ENCODE assay signal across 26 cellular contexts in the genomic region with DNA sequence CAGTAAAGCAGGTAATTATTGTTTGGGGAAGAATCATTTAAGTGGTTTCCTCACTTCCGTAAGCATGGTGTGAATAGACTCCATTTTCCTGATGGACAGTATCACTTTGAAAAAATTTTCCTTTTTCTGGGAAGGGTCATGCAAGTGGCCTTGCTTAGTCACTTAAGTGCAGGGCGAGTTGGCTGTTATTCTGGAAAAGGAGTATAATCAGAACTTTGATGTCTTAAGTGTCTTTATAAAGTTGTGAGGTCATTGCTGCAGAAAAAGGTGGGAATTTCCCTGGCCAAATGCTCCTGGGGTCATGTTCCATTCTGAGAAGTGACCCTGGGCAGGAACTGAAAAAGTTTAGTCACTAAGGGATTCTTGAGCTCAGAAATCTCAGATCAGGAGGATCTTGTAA.
DNase-seq lines count a peak whose midpoint lies in the region; ATAC-seq, FAIRE-seq and TF ChIP-seq lines count a peak whose summit lies in the region.
"Had no signal": no experiment of that assay in that cellular context is flagged by ENCODE, and none has a peak within 500 bp of the region (broad histone marks: within the 10 kb centered on the region; RNA-seq: fewer than 3 reads in every experiment).

No MANE protein-coding gene starts in this region.

- H3K27me3 Mint-ChIP-seq in astrocyte (ENCODE audit: low read depth, unreplicated experiment) (peaks cover 3% of the 10 kb centered on the region), MCF 10A (ENCODE audit: insufficient read depth, unreplicated experiment) (no peaks in the 10 kb centered on the region)

- no peaks in the 10 kb centered on the region for H3K4me1 Mint-ChIP-seq in astrocyte (ENCODE audit: low read depth, unreplicated experiment)
- H3K4me1 Mint-ChIP-seq in MCF 10A (ENCODE audit: insufficient read depth, unreplicated experiment): no peaks in the 10 kb centered on the region
- H3K4me1 Mint-ChIP-seq: CD14-positive monocyte; CD8-positive, alpha-beta memory T cell had no signal

- no peaks in the 10 kb centered on the region for H3K79me2 ChIP-seq in HCT116 (ENCODE audit: insufficient read depth, low read length)
- no peaks in the 10 kb centered on the region for H3K79me2 ChIP-seq in astrocyte (ENCODE audit: insufficient read depth, low read length)

- no peaks in the 10 kb centered on the region for H3K9me3 ChIP-seq in HCT116 (ENCODE audit: control insufficient read depth in 1 of 2, insufficient read depth in 1 of 2, low read depth in 1 of 2, low read length in 2 of 2)
- no peaks in the 10 kb centered on the region for H3K9me3 ChIP-seq in astrocyte (ENCODE audit: insufficient read depth, low read depth, low read length)
- H3K9me3 ChIP-seq in esophagus muscularis mucosa: no peaks in the 10 kb centered on the region
- peaks cover 0 to 8% (median 0%) of the 10 kb centered on the region in 8 donors for H3K9me3 ChIP-seq in spleen
- H3K9me3 ChIP-seq: A549, BE2C, HAP-1 had no signal

- H3K4me3 Mint-ChIP-seq in astrocyte (ENCODE audit: unreplicated experiment) (no peak overlapping the region), MCF 10A (ENCODE audit: unreplicated experiment) (no peak overlapping the region)
- H3K4me3 Mint-ChIP-seq: CD14-positive monocyte; CD4-positive, alpha-beta T cell; CD8-positive, alpha-beta memory T cell had no signal

- DNase-seq in HCT116 (ENCODE audit: low read depth, low spot score): no peak
- peak; percentile 31 for DNase-seq in astrocyte (ENCODE audit: low read depth)
- peak; percentile 19 for DNase-seq in esophagus muscularis mucosa (ENCODE audit: extremely low spot score)
- peak; percentile 43 for DNase-seq in stromal cell of bone marrow (ENCODE audit: low read depth)
- DNase-seq in MCF 10A (ENCODE audit: unreplicated experiment): no peak
- no peak for DNase-seq in spleen
- DNase-seq: 8988T; ACHN; AML-193; BE2C; Calu3; CD4-positive, alpha-beta T cell; CD8-positive, alpha-beta memory T cell; COR-L47; DMS53; DMS79 treated with DMSO at 0.1 percent for 48 hours; GF-D8; GOT3 had no signal

- no peak for FAIRE-seq in astrocyte (lab: Jason Lieb, UNC)
- FAIRE-seq: A549, GM12891, GM18507, H54 had no signal

- POLR2A ChIA-PET in HCT116 (lab: Charles Lee): no interaction called here
- POLR2A ChIA-PET in MCF 10A (lab: Yijun Ruan, JAX): no interaction called here

- TF ChIP-seq RAD21 in HCT116 (IDR thresholded peaks at IDR 0.05; ENCODE audit: low read depth): no peak

- intact Hi-C loops in HCT116 (cut with micrococcal nuclease) (no loop called here), esophagus muscularis mucosa (cut with DNase I) (no loop called here), MCF 10A (cut with micrococcal nuclease) (no loop called here), spleen (cut with DNase I; ENCODE audit: low total_unique reads) (no loop called here)

- no peak for TF ChIP-seq POLR2A in HCT116 (IDR thresholded peaks at IDR 0.05; ENCODE audit: borderline replicate concordance, extremely low read depth, insufficient read depth, insufficient read length)
- no peak for TF ChIP-seq POLR2A in esophagus muscularis mucosa (IDR thresholded peaks at IDR 0.05; ENCODE audit: low read depth)
- TF ChIP-seq POLR2A in spleen (IDR thresholded peaks at IDR 0.05): no peak

- ATAC-seq in HCT116 (no peak), HG03196 (IDR thresholded peaks at IDR 0.05; ENCODE audit: unreplicated experiment) (no peak)
- ATAC-seq: A549 had no signal

- H2AFZ ChIP-seq in HCT116 (ENCODE audit: low read depth, low read length, poor library complexity, severe bottlenecking): no peak overlapping the region
- no peak overlapping the region for H2AFZ ChIP-seq in astrocyte (ENCODE audit: low read depth, low read length)

- 72% methylated on average over 2 of the region's 2 CpGs for WGBS in esophagus muscularis mucosa
- 70 to 76% (median 70%) methylated on average over 2 of the region's 2 CpGs for WGBS in spleen, 5 donors

- RAD21 ChIA-PET in HCT116 (lab: Charles Lee; ENCODE audit: low non-redundant PET in 1 of 2, low total read pairs in 2 of 2, uncharacterized antibody in 2 of 2, unreplicated experiment in 2 of 2): no interaction called here

- H3K4me3 ChIP-seq in HCT116 (replicated peaks in 1 of 2; ENCODE audit: low read depth in 1 of 2, low read length in 2 of 2) (no peak overlapping the region), astrocyte (ENCODE audit: insufficient read depth, low read depth, low read length) (no peak overlapping the region), esophagus muscularis mucosa (no peak overlapping the region), spleen (no peak overlapping the region)
- H3K4me3 ChIP-seq: A549; BLaER1 treated with 17β-estradiol and CSF1 and Interleukin-3, amounts not matched to agents 10 nM and 100 nM; HAP-1 had no signal

- H3K9me3 Mint-ChIP-seq in astrocyte (ENCODE audit: unreplicated experiment) (peaks cover 3% of the 10 kb centered on the region), MCF 10A (ENCODE audit: unreplicated experiment) (no peaks in the 10 kb centered on the region)
- H3K9me3 Mint-ChIP-seq: CD4-positive, alpha-beta T cell had no signal

- BruUV-seq in HCT116 (replicated peaks; lab: Mats Ljungman, UMichigan) (no TSS peak), MCF 10A (replicated peaks; lab: Mats Ljungman, UMichigan) (no TSS peak)

- H3K36me3 ChIP-seq in HCT116 (ENCODE audit: control insufficient read depth in 1 of 2, insufficient read depth in 2 of 2, low read length in 2 of 2): no peaks in the 10 kb centered on the region
- no peaks in the 10 kb centered on the region for H3K36me3 ChIP-seq in astrocyte (ENCODE audit: insufficient read depth, low read length)
- no peaks in the 10 kb centered on the region for H3K36me3 ChIP-seq in esophagus muscularis mucosa
- H3K36me3 ChIP-seq in spleen: no peaks in the 10 kb centered on the region
- H3K36me3 ChIP-seq: BE2C; BLaER1 treated with 17β-estradiol and CSF1 and Interleukin-3, amounts not matched to agents 10 nM and 100 nM; HAP-1 had no signal

- H3K4me1 ChIP-seq in HCT116 (ENCODE audit: control insufficient read depth in 1 of 2, insufficient read depth in 2 of 2, low read length in 2 of 2): peaks cover 0 to 11% of the 10 kb centered on the region in 2 experiments; a peak in 1 of 4 replicates
- no peaks in the 10 kb centered on the region for H3K4me1 ChIP-seq in astrocyte (ENCODE audit: insufficient read depth, low read length)
- no peaks in the 10 kb centered on the region for H3K4me1 ChIP-seq in esophagus muscularis mucosa
- no peaks in the 10 kb centered on the region for H3K4me1 ChIP-seq in spleen
- H3K4me1 ChIP-seq: A549; BE2C; BLaER1 treated with 17β-estradiol and CSF1 and Interleukin-3, amounts not matched to agents 10 nM and 100 nM; HAP-1 had no signal

- H4K20me1 ChIP-seq in HCT116 (ENCODE audit: insufficient read depth): no peaks in the 10 kb centered on the region
- H4K20me1 ChIP-seq in astrocyte (ENCODE audit: insufficient read depth, low read length): no peaks in the 10 kb centered on the region
- H4K20me1 ChIP-seq: BLaER1 treated with 17β-estradiol and CSF1 and Interleukin-3, amounts not matched to agents 10 nM and 100 nM had no signal

- no peak for TF ChIP-seq EP300 in esophagus muscularis mucosa (IDR thresholded peaks at IDR 0.05)

- no peak overlapping the region for H3K27ac ChIP-seq in HCT116 (ENCODE audit: low read depth, low read length)
- no peak overlapping the region for H3K27ac ChIP-seq in astrocyte (ENCODE audit: low read depth, low read length)
- H3K27ac ChIP-seq in esophagus muscularis mucosa (replicated peaks in 1 of 4): no peak overlapping the region
- no peak overlapping the region for H3K27ac ChIP-seq in spleen
- H3K27ac ChIP-seq: A549; BLaER1 treated with 17β-estradiol and CSF1 and Interleukin-3, amounts not matched to agents 10 nM and 100 nM had no signal

- no peaks in the 10 kb centered on the region for H3K36me3 Mint-ChIP-seq in astrocyte (ENCODE audit: low read depth, unreplicated experiment)
- H3K36me3 Mint-ChIP-seq in MCF 10A (ENCODE audit: insufficient read depth, unreplicated experiment): no peaks in the 10 kb centered on the region
- H3K36me3 Mint-ChIP-seq: CD14-positive monocyte; CD8-positive, alpha-beta memory T cell had no signal

- no peak overlapping the region for H3K9ac ChIP-seq in HCT116 (ENCODE audit: low read length)
- no peak overlapping the region for H3K9ac ChIP-seq in astrocyte (ENCODE audit: low read length)
- H3K9ac ChIP-seq: BLaER1 treated with 17β-estradiol and CSF1 and Interleukin-3, amounts not matched to agents 10 nM and 100 nM had no signal

- no peak for TF ChIP-seq CTCF in HCT116 (IDR thresholded peaks at IDR 0.05 in 2 of 3, conservative IDR thresholded peaks at IDR 0.05 in 1 of 3; ENCODE audit: borderline replicate concordance in 1 of 3, insufficient read depth in 1 of 3, low read depth in 2 of 3, low read length in 2 of 3)
- no peak for TF ChIP-seq CTCF in astrocyte (IDR thresholded peaks at IDR 0.05; ENCODE audit: insufficient read depth, low read depth, low read length)
- no peak for TF ChIP-seq CTCF in esophagus muscularis mucosa (IDR thresholded peaks at IDR 0.05)
- TF ChIP-seq CTCF in MCF 10A (IDR thresholded peaks at IDR 0.05; ENCODE audit: unreplicated experiment): no peak
- TF ChIP-seq CTCF in spleen (IDR thresholded peaks at IDR 0.05 in 8 of 11, conservative IDR thresholded peaks at IDR 0.05 in 3 of 11): no peak

- no peaks in the 10 kb centered on the region for H3K9me2 ChIP-seq in HCT116 (ENCODE audit: insufficient read depth)

- H3K4me2 ChIP-seq in HCT116 (ENCODE audit: low read length) (peak overlapping the region; percentile 22; the same call in 1 of the 2 replicates), astrocyte (ENCODE audit: low read length) (no peak overlapping the region)
- H3K4me2 ChIP-seq: A549; BLaER1 treated with 17β-estradiol and CSF1 and Interleukin-3, amounts not matched to agents 10 nM and 100 nM had no signal

- H3K27me3 ChIP-seq in HCT116 (ENCODE audit: insufficient read depth, low read length): no peaks in the 10 kb centered on the region
- no peaks in the 10 kb centered on the region for H3K27me3 ChIP-seq in astrocyte (ENCODE audit: insufficient read depth, low read length)
- no peaks in the 10 kb centered on the region for H3K27me3 ChIP-seq in esophagus muscularis mucosa
- H3K27me3 ChIP-seq in spleen (replicated peaks in 1 of 7): peaks cover 0 to 6% (median 0%) of the 10 kb centered on the region in 7 donors
- H3K27me3 ChIP-seq: BE2C; BLaER1 treated with 17β-estradiol and CSF1 and Interleukin-3, amounts not matched to agents 10 nM and 100 nM had no signal

- CTCF ChIA-PET in HCT116 (lab: Charles Lee) (no interaction called here), MCF 10A (lab: Yijun Ruan, JAX) (interaction anchor here (0.6 kb wide), 1 partner anchor 496 kb away, joined by 3 read pairs; no protein-coding TSS in a partner anchor)

- H3K27ac Mint-ChIP-seq in astrocyte (ENCODE audit: unreplicated experiment) (no peak overlapping the region), MCF 10A (ENCODE audit: low read depth, unreplicated experiment) (no peak overlapping the region)
- H3K27ac Mint-ChIP-seq: CD14-positive monocyte; CD4-positive, alpha-beta T cell; CD8-positive, alpha-beta memory T cell had no signal

TF ChIP-seq in HCT116, 20 proteins besides CTCF, POLR2A, EP300 and RAD21 (continues in another document):
- TF ChIP-seq FOSL1 (IDR thresholded peaks at IDR 0.05; ENCODE audit: low read depth): no peak
- TF ChIP-seq, protein P1, sequence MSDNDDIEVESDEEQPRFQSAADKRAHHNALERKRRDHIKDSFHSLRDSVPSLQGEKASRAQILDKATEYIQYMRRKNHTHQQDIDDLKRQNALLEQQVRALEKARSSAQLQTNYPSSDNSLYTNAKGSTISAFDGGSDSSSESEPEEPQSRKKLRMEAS (IDR thresholded peaks at IDR 0.05): no peak

Comparison
In these comparisons a context has a peak if more than half of its experiments do, and no peak if none do; other contexts are left out.
1. DNase-seq: peak in astrocyte (single experiment), esophagus muscularis mucosa (single experiment) and stromal cell of bone marrow (single experiment); none in HCT116 (single experiment), MCF 10A (single experiment) and spleen (single experiment).